In genomic region chr9:128636024-128636390, GRCh38 we compare ENCODE assay signal across 8 cellular contexts. TPM values are rescaled to one million over a fixed set of nuclear protein-coding genes. Genes with fewer than 3 reads are reported as not detected.
A peak's percentile ranks its signal among the peaks of the same experiment; 100 is the strongest.
DNase-seq lines count a peak whose midpoint lies in the region; ATAC-seq and TF ChIP-seq lines count a peak whose summit lies in the region.

No MANE protein-coding gene starts in this region.

- H3K36me3 Mint-ChIP-seq in Caco-2 (ENCODE audit: insufficient read depth, unreplicated experiment), result peaks cover 89% of the 10 kb centered on the region
- peaks cover 29% of the 10 kb centered on the region for H3K36me3 Mint-ChIP-seq in activated CD4-positive, alpha-beta T cell treated with anti-CD3 and anti-CD28 coated beads, Interleukin-2, amount 10 ng/mL, durations not matched to agents 7 days and 5 days (ENCODE audit: low read depth)

- H3K27ac Mint-ChIP-seq in Caco-2 (ENCODE audit: unreplicated experiment), result peak overlapping the region; percentile 95
- no peak overlapping the region for H3K27ac Mint-ChIP-seq in activated CD4-positive, alpha-beta T cell treated with anti-CD3 and anti-CD28 coated beads, Interleukin-2, amount 10 ng/mL, durations not matched to agents 7 days and 5 days

- peaks cover 18% of the 10 kb centered on the region for H3K79me1 ChIP-seq in neuronal stem cell (ENCODE audit: low read depth, low read length)

- peak overlapping the region; percentile 41 for H2BK12ac ChIP-seq in neuronal stem cell (ENCODE audit: low read length)

- intact Hi-C loops in Caco-2 (cut with micrococcal nuclease; ENCODE audit: unreplicated experiment), result loop anchor here (2.0 to 5.0 kb wide), 2 partner anchors 139 to 151 kb away; partner anchors contain the start of gene TBC1D13

- peak overlapping the region; percentile 76 for H3K4me3 Mint-ChIP-seq in Caco-2 (ENCODE audit: unreplicated experiment)
- no peak overlapping the region for H3K4me3 Mint-ChIP-seq in activated CD4-positive, alpha-beta T cell treated with anti-CD3 and anti-CD28 coated beads, Interleukin-2, amount 10 ng/mL, durations not matched to agents 7 days and 5 days

- H3K4me1 ChIP-seq in Caco-2 (peaks cover 26% of the 10 kb centered on the region), neuronal stem cell (ENCODE audit: control insufficient read depth in 2 of 2, insufficient read depth in 1 of 2, low read depth in 1 of 2, low read length in 2 of 2) (peaks cover 0 to 5% of the 10 kb centered on the region in 2 donors)

- no peaks in the 10 kb centered on the region for H3K9me3 Mint-ChIP-seq in Caco-2 (ENCODE audit: unreplicated experiment)
- no peaks in the 10 kb centered on the region for H3K9me3 Mint-ChIP-seq in activated CD4-positive, alpha-beta T cell treated with anti-CD3 and anti-CD28 coated beads, Interleukin-2, amount 10 ng/mL, durations not matched to agents 7 days and 5 days

- H3K27me3 ChIP-seq in Caco-2 (replicated peaks; ENCODE audit: control insufficient read depth, insufficient read depth, low read length) (no peaks in the 10 kb centered on the region), neuronal stem cell (ENCODE audit: control insufficient read depth in 3 of 3, insufficient read depth in 3 of 3, low read depth in 1 of 3, low read length in 3 of 3) (no peaks in the 10 kb centered on the region)

- no peak overlapping the region for H3K9ac ChIP-seq in neuronal stem cell (ENCODE audit: low read depth, low read length, poor library complexity)

- DNase-seq in Caco-2 (peak; percentile 92 to 95), NCI-H226 (peak; percentile 79), epithelial cell of esophagus (ENCODE audit: low read depth) (peak; percentile 22), neuronal stem cell (ENCODE audit: low spot score) (no peak)
- no peak for DNase-seq in activated CD4-positive, alpha-beta T cell treated with anti-CD3 and anti-CD28 coated beads, Interleukin-2, amount 10 ng/mL, durations not matched to agents 7 days and 5 days

- TF ChIP-seq CTCF in Caco-2 (IDR thresholded peaks at IDR 0.05; ENCODE audit: insufficient read depth in 1 of 2, low read depth in 1 of 2, low read length in 1 of 2, severe bottlenecking in 1 of 2, unreplicated experiment in 1 of 2) (peak; percentile 22 to 78), epithelial cell of esophagus (IDR thresholded peaks at IDR 0.05; ENCODE audit: insufficient read depth, low read depth, low read length, missing control alignments) (peak; percentile 30)

- peak overlapping the region; percentile 85 for H3K23ac ChIP-seq in neuronal stem cell (ENCODE audit: low read depth, low read length, poor library complexity)

- no peak overlapping the region for H4K91ac ChIP-seq in neuronal stem cell (ENCODE audit: low read depth, low read length, poor library complexity)

- H2BK120ac ChIP-seq in neuronal stem cell (ENCODE audit: low read depth, low read length), result no peak overlapping the region

- no peak overlapping the region for H2AK5ac ChIP-seq in neuronal stem cell (ENCODE audit: low read depth, low read length)

- H3K4me2 ChIP-seq in neuronal stem cell (ENCODE audit: insufficient read depth, low read length, poor library complexity, severe bottlenecking), result no peak overlapping the region

- peak overlapping the region; percentile 27 for H3K18ac ChIP-seq in neuronal stem cell (ENCODE audit: low read length)

- no peak overlapping the region for H2BK15ac ChIP-seq in neuronal stem cell (ENCODE audit: low read length)

- ATAC-seq in HG02763 (IDR thresholded peaks at IDR 0.05; ENCODE audit: unreplicated experiment), result no peak
- no peak for ATAC-seq in GM21423 (IDR thresholded peaks at IDR 0.05; ENCODE audit: unreplicated experiment)
- ATAC-seq in GM19395 (IDR thresholded peaks at IDR 0.05; ENCODE audit: unreplicated experiment), result no peak

- H3K36me3 ChIP-seq in Caco-2 (ENCODE audit: control insufficient read depth, insufficient read depth, low read length) (peaks cover 4% of the 10 kb centered on the region; the same call in 1 of the 2 replicates), neuronal stem cell (replicated peaks in 1 of 2; ENCODE audit: control insufficient read depth in 2 of 2, insufficient read depth in 2 of 2, low read length in 2 of 2) (peaks cover 50 to 94% of the 10 kb centered on the region in 2 donors)

- H3K27ac ChIP-seq in neuronal stem cell (replicated peaks; ENCODE audit: low read length), result peak overlapping the region; percentile 23

- POLR2A ChIA-PET in Caco-2 (lab: Charles Lee), result interaction anchor here (0.6 to 2.1 kb wide), 9 partner anchors 10 to 417 kb away, joined by 3 to 27 read pairs (median 6); partner anchors contain the start of genes SET and ZDHHC12
- POLR2A ChIA-PET in activated CD4-positive, alpha-beta T cell treated with anti-CD3 and anti-CD28 coated beads, Interleukin-2, amount 10 ng/mL, durations not matched to agents 7 days and 5 days (lab: Charles Lee), result no interaction called here

- peak overlapping the region; percentile 43 for H3K4me3 ChIP-seq in Caco-2 (ENCODE audit: low read depth, low read length)
- H3K4me3 ChIP-seq in epithelial cell of esophagus (ENCODE audit: low read length), result no peak overlapping the region
- H3K4me3 ChIP-seq in neuronal stem cell (ENCODE audit: low read length in 2 of 2), result no peak overlapping the region

- WGBS in neuronal stem cell (ENCODE audit: extremely low coverage in 2 of 2, insufficient read length in 2 of 2, insufficient replicate concordance in 1 of 2), 2 donors, result no CpG with 5 or more reads among the region's 16 CpGs

- H3K27me3 Mint-ChIP-seq in Caco-2 (ENCODE audit: insufficient read depth, unreplicated experiment), result no peaks in the 10 kb centered on the region
- no peaks in the 10 kb centered on the region for H3K27me3 Mint-ChIP-seq in activated CD4-positive, alpha-beta T cell treated with anti-CD3 and anti-CD28 coated beads, Interleukin-2, amount 10 ng/mL, durations not matched to agents 7 days and 5 days

- no peak overlapping the region for H3K14ac ChIP-seq in neuronal stem cell (ENCODE audit: low read length)

- CTCF ChIA-PET in Caco-2 (lab: Charles Lee), result interaction anchor here (0.6 to 2.1 kb wide), 27 partner anchors 10 to 392 kb away, joined by 3 to 16 read pairs (median 4); partner anchors contain the start of genes ENDOG, ODF2, SH3GLB2 and URM1
- CTCF ChIA-PET in activated CD4-positive, alpha-beta T cell treated with anti-CD3 and anti-CD28 coated beads, Interleukin-2, amount 10 ng/mL, durations not matched to agents 7 days and 5 days (lab: Charles Lee), result interaction anchor here (0.7 kb wide), 2 partner anchors 26 to 68 kb away, joined by 3 read pairs; no protein-coding TSS in a partner anchor

- no peak overlapping the region for H4K8ac ChIP-seq in neuronal stem cell (ENCODE audit: low read depth, low read length)

- H2AFZ ChIP-seq in neuronal stem cell (ENCODE audit: low read length), result no peak overlapping the region

- H3K4me1 Mint-ChIP-seq in Caco-2 (ENCODE audit: low read depth, unreplicated experiment), result peaks cover 5% of the 10 kb centered on the region
- H3K4me1 Mint-ChIP-seq in activated CD4-positive, alpha-beta T cell treated with anti-CD3 and anti-CD28 coated beads, Interleukin-2, amount 10 ng/mL, durations not matched to agents 7 days and 5 days, result no peaks in the 10 kb centered on the region

- H3K9me3 ChIP-seq in Caco-2, result no peaks in the 10 kb centered on the region
- H3K9me3 ChIP-seq in neuronal stem cell (replicated peaks in 1 of 2; ENCODE audit: control insufficient read depth in 2 of 2, insufficient read depth in 1 of 2, low read depth in 1 of 2, low read length in 2 of 2), result no peaks in the 10 kb centered on the region

- no TSS peak for BruUV-seq in Caco-2 (replicated peaks; lab: Mats Ljungman, UMichigan)

- no peak overlapping the region for H2BK5ac ChIP-seq in neuronal stem cell (ENCODE audit: low read length)

- H3K4ac ChIP-seq in neuronal stem cell (ENCODE audit: low read length), result no peak overlapping the region

RNA-seq across cellular contexts. Expression of gene DYNC2I2, which starts 20.6 kb away (rescaled TPM):
- total RNA-seq in Caco-2 (2022), result 80.2 and 80.8 TPM in 2 replicates
- 41.3 TPM for polyA plus RNA-seq in neuronal stem cell (2013, experiment 1 of 2)
- polyA plus RNA-seq in neuronal stem cell (2013, experiment 2 of 2), result 40.8 TPM
- total RNA-seq in activated CD4-positive, alpha-beta T cell treated with anti-CD3 and anti-CD28 coated beads, Interleukin-2, amount 10 ng/mL, durations not matched to agents 7 days and 5 days, result 10 to 100 TPM; 60.6 to 68.3 TPM

RNA-seq across cellular contexts. Expression of gene SET, which starts 53.0 kb away (rescaled TPM):
- total RNA-seq in Caco-2 (2022), result 710 and 745 TPM in 2 replicates
- polyA plus RNA-seq in neuronal stem cell (2013, experiment 1 of 2), result 683 TPM
- 718 TPM for polyA plus RNA-seq in neuronal stem cell (2013, experiment 2 of 2)
- 100 to 1,000 TPM; 476 to 482 TPM for total RNA-seq in activated CD4-positive, alpha-beta T cell treated with anti-CD3 and anti-CD28 coated beads, Interleukin-2, amount 10 ng/mL, durations not matched to agents 7 days and 5 days

Comparison
In these comparisons a context has a peak if more than half of its experiments do, and no peak if none do; other contexts are left out.
1. DNase-seq: peak in Caco-2 (2 of 2), NCI-H226 (single experiment) and epithelial cell of esophagus (single experiment); none in neuronal stem cell (single experiment) and activated CD4-positive, alpha-beta T cell treated with anti-CD3 and anti-CD28 coated beads, Interleukin-2, amount 10 ng/mL, durations not matched to agents 7 days and 5 days (single experiment).